17 cellular contexts compared by ENCODE assay signal in genomic region chr13:54187461-54187860, GRCh38.
DNase-seq lines count a peak whose midpoint lies in the region; TF ChIP-seq lines count a peak whose summit lies in the region.
"Had no signal": no experiment of that assay in that cellular context is flagged by ENCODE, and none has a peak within 500 bp of the region (broad histone marks: within the 10 kb centered on the region; RNA-seq: fewer than 3 reads in every experiment).

No MANE protein-coding gene starts in this region.

- no peaks in the 10 kb centered on the region for H4K20me1 ChIP-seq in neural progenitor cell (ENCODE audit: low read depth)
- H4K20me1 ChIP-seq: BLaER1 treated with 17β-estradiol and CSF1 and Interleukin-3, amounts not matched to agents 10 nM and 100 nM had no signal

- H3K4me3 ChIP-seq in neural progenitor cell, result no peak overlapping the region
- H3K4me3 ChIP-seq: A549; BLaER1 treated with 17β-estradiol and CSF1 and Interleukin-3, amounts not matched to agents 10 nM and 100 nM had no signal

- no peaks in the 10 kb centered on the region for H3K27me3 ChIP-seq in neural progenitor cell
- H3K27me3 ChIP-seq: BLaER1 treated with 17β-estradiol and CSF1 and Interleukin-3, amounts not matched to agents 10 nM and 100 nM had no signal

- no peaks in the 10 kb centered on the region for H3F3A ChIP-seq in neural progenitor cell (ENCODE audit: low read depth)

- H3K36me3 ChIP-seq in neural progenitor cell, result no peaks in the 10 kb centered on the region
- H3K36me3 ChIP-seq: BLaER1 treated with 17β-estradiol and CSF1 and Interleukin-3, amounts not matched to agents 10 nM and 100 nM had no signal

- TF ChIP-seq CTCF in neural progenitor cell (IDR thresholded peaks at IDR 0.05), result no peak

- H2AFZ ChIP-seq in neural progenitor cell (replicated peaks), result peak overlapping the region; percentile 38

- H3K27ac ChIP-seq in neural progenitor cell, result no peak overlapping the region
- H3K27ac ChIP-seq: 22Rv1; A549; BLaER1 treated with 17β-estradiol and CSF1 and Interleukin-3, amounts not matched to agents 10 nM and 100 nM; C4-2B had no signal

- no peak overlapping the region for H3K9ac ChIP-seq in neural progenitor cell
- H3K9ac ChIP-seq: BLaER1 treated with 17β-estradiol and CSF1 and Interleukin-3, amounts not matched to agents 10 nM and 100 nM had no signal

- no peaks in the 10 kb centered on the region for H3K36me3 Mint-ChIP-seq in activated naive CD4-positive, alpha-beta T cell treated with anti-CD3 and anti-CD28 coated beads, Interleukin-2, amount 50 U/mL, for 24 hours
- H3K36me3 Mint-ChIP-seq in neural progenitor cell, result no peaks in the 10 kb centered on the region
- H3K36me3 Mint-ChIP-seq: CD8-positive, alpha-beta T cell had no signal

- H3K4me3 Mint-ChIP-seq in activated naive CD4-positive, alpha-beta T cell treated with anti-CD3 and anti-CD28 coated beads, Interleukin-2, amount 50 U/mL, for 24 hours, result no peak overlapping the region
- no peak overlapping the region for H3K4me3 Mint-ChIP-seq in neural progenitor cell
- H3K4me3 Mint-ChIP-seq: B cell; CD4-positive, alpha-beta T cell; CD8-positive, alpha-beta T cell had no signal

- no peaks in the 10 kb centered on the region for H3K79me2 ChIP-seq in neural progenitor cell (ENCODE audit: low read depth)

- no peak overlapping the region for H3K4me2 ChIP-seq in neural progenitor cell
- H3K4me2 ChIP-seq: A549; BLaER1 treated with 17β-estradiol and CSF1 and Interleukin-3, amounts not matched to agents 10 nM and 100 nM had no signal

- H3K9me3 Mint-ChIP-seq in activated naive CD4-positive, alpha-beta T cell treated with anti-CD3 and anti-CD28 coated beads, Interleukin-2, amount 50 U/mL, for 24 hours, result peaks cover 25% of the 10 kb centered on the region
- no peaks in the 10 kb centered on the region for H3K9me3 Mint-ChIP-seq in neural progenitor cell

- peak overlapping the region; percentile 41 for H3K27ac Mint-ChIP-seq in activated naive CD4-positive, alpha-beta T cell treated with anti-CD3 and anti-CD28 coated beads, Interleukin-2, amount 50 U/mL, for 24 hours
- no peak overlapping the region for H3K27ac Mint-ChIP-seq in neural progenitor cell
- H3K27ac Mint-ChIP-seq: B cell; CD4-positive, alpha-beta T cell; CD8-positive, alpha-beta T cell had no signal

- no peaks in the 10 kb centered on the region for H3K27me3 Mint-ChIP-seq in activated naive CD4-positive, alpha-beta T cell treated with anti-CD3 and anti-CD28 coated beads, Interleukin-2, amount 50 U/mL, for 24 hours
- peaks cover 3% of the 10 kb centered on the region for H3K27me3 Mint-ChIP-seq in neural progenitor cell (ENCODE audit: insufficient read depth, low read depth)
- H3K27me3 Mint-ChIP-seq: B cell; CD4-positive, alpha-beta T cell had no signal

- DNase-seq in activated naive CD4-positive, alpha-beta T cell treated with anti-CD3 and anti-CD28 coated beads, Interleukin-2, amount 50 U/mL, for 16 hours, result no peak
- DNase-seq in neural progenitor cell (ENCODE audit: low spot score), result no peak
- no peak for DNase-seq in stimulated activated CD4-positive, alpha-beta T cell treated with anti-CD3 and anti-CD28 coated beads, Interleukin-1b, Interleukin-23, amount 100 ng/mL, for 48 hours
- DNase-seq in NCI-H2081 (lab: John Stamatoyannopoulos, UW), result no peak
- DNase-seq: AML-193; Caco-2; Calu3; CD4-positive, alpha-beta T cell; CD8-positive, alpha-beta T cell; DMS79 treated with DMSO at 0.1 percent for 48 hours; GF-D8 had no signal

- H3K9me3 ChIP-seq in neural progenitor cell (ENCODE audit: low read depth), result no peaks in the 10 kb centered on the region
- H3K9me3 ChIP-seq: A549; BLaER1 treated with 17β-estradiol and CSF1 and Interleukin-3, amounts not matched to agents 10 nM and 100 nM; Caco-2 had no signal

- H3K4me1 Mint-ChIP-seq in activated naive CD4-positive, alpha-beta T cell treated with anti-CD3 and anti-CD28 coated beads, Interleukin-2, amount 50 U/mL, for 24 hours, result no peaks in the 10 kb centered on the region
- H3K4me1 Mint-ChIP-seq in neural progenitor cell, result peaks cover 6% of the 10 kb centered on the region
- H3K4me1 Mint-ChIP-seq: B cell had no signal

- H3K4me1 ChIP-seq in neural progenitor cell, result peaks cover 8% of the 10 kb centered on the region
- H3K4me1 ChIP-seq: A549; BLaER1 treated with 17β-estradiol and CSF1 and Interleukin-3, amounts not matched to agents 10 nM and 100 nM; Caco-2 had no signal
